9 cellular contexts compared by ENCODE assay signal in the genomic region with DNA sequence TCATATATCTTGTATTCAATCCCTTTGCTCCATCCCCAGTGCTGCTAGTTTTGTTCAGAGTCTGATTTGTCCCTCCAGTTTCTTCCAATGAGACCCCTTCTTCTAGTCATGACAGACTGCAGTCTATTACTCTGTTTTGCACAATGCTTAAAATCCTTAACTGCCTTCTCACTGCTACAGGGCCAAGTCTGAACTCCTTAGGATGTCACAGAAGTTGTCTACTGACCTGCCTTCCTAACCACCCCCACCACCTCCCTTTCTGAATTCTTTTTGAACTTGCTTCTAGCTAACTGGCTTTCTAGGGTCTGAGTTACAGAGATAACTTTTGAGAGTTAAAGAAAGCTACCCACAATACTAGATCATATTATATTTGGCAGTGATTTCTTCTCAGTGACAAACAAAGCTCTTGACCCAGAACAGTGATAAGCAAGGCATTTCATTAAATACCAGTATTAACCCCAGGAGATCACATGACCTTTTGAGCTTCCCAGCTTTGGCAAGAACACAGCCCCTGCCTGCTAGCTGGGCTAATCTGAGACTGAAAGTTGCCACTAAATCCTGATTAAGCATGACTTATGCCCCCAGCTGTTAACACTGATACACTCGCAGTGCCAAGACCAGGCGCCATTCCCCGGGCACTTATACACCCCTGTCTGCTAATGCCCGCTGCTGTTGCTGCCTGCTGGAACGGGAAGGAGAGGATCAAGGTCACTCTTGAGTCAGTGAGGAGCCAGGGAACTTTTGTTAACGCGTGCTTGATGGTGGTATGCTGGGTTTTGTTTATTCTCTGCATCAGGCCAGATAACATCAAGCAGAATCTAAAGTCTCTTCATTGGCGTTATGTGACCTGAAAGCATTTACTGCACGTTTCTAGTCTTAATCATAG. TPM values are rescaled to one million over a fixed set of nuclear protein-coding genes. Genes with fewer than 3 reads are reported as not detected.
DNase-seq lines count a peak whose midpoint lies in the region; ATAC-seq and TF ChIP-seq lines count a peak whose summit lies in the region.
"Had no signal": no experiment of that assay in that cellular context is flagged by ENCODE, and none has a peak within 500 bp of the region (broad histone marks: within the 10 kb centered on the region; RNA-seq: fewer than 3 reads in every experiment).

No MANE protein-coding gene starts in this region.

- POLR2A ChIA-PET in CD4-positive, alpha-beta T cell (lab: Charles Lee): no interaction called here

- CTCF ChIA-PET in CD4-positive, alpha-beta T cell (lab: Charles Lee): no interaction called here

- H3K4me3 ChIP-seq in ascending aorta (peak overlapping the region; percentile 42 to 70), right cardiac atrium (ENCODE audit: low read length) (peak overlapping the region; percentile 37)

- ATAC-seq in right cardiac atrium (peak; percentile 90 to 91), sciatic nerve (peak; percentile 51), HG02763 (IDR thresholded peaks at IDR 0.05; ENCODE audit: unreplicated experiment) (no peak), T-helper 17 cell (no peak)
- ATAC-seq in CD4-positive, alpha-beta T cell (ENCODE audit: poor library complexity): no peak

- no peaks in the 10 kb centered on the region for H3K9me3 ChIP-seq in ascending aorta
- no peaks in the 10 kb centered on the region for H3K9me3 ChIP-seq in right cardiac atrium (ENCODE audit: control insufficient read depth, low read length)
- H3K9me3 ChIP-seq in CD4-positive, alpha-beta T cell (ENCODE audit: control insufficient read depth, low read length): no peaks in the 10 kb centered on the region
- H3K9me3 ChIP-seq in T-helper 17 cell (ENCODE audit: control insufficient read depth, low read length, poor library complexity, severe bottlenecking): no peaks in the 10 kb centered on the region

- H3K9me3 Mint-ChIP-seq in CD4-positive, alpha-beta T cell: no peaks in the 10 kb centered on the region

- peak overlapping the region; percentile 83 to 87 for H3K27ac ChIP-seq in ascending aorta
- peak overlapping the region; percentile 82 for H3K27ac ChIP-seq in right cardiac atrium (ENCODE audit: low read length)
- no peak overlapping the region for H3K27ac ChIP-seq in CD4-positive, alpha-beta T cell (ENCODE audit: low read depth, low read length)

- no peaks in the 10 kb centered on the region for H3K4me1 Mint-ChIP-seq in CD4-positive, alpha-beta T cell (ENCODE audit: low read depth)
- H3K4me1 Mint-ChIP-seq in T-helper 17 cell: no peaks in the 10 kb centered on the region

- no peaks in the 10 kb centered on the region for H3K36me3 Mint-ChIP-seq in CD4-positive, alpha-beta T cell (ENCODE audit: low read depth)
- peaks cover 4% of the 10 kb centered on the region for H3K36me3 Mint-ChIP-seq in T-helper 17 cell (ENCODE audit: low read depth)

- no peak for TF ChIP-seq CTCF in ascending aorta (IDR thresholded peaks at IDR 0.05)
- TF ChIP-seq CTCF in CD4-positive, alpha-beta T cell (IDR thresholded peaks at IDR 0.05): no peak

- DNase-seq in HCEC 1CT (peak; percentile 60), ascending aorta (ENCODE audit: low spot score in 2 of 2) (peak in 1 of 2 donors; percentile 71), right cardiac atrium (peak; percentile 60 to 86 (median 83)), sciatic nerve (ENCODE audit: low spot score) (no peak), NCI-H510A treated with DMSO at 0.1 percent for 48 hours (lab: John Stamatoyannopoulos, UW) (no peak), T-helper 17 cell (no peak)
- no peak for DNase-seq in CD4-positive, alpha-beta T cell
- DNase-seq: central memory CD4-positive, alpha-beta T cell had no signal

- intact Hi-C loops in ascending aorta (cut with DNase I): loop anchor here (5.0 to 10.0 kb wide), 2 partner anchors 127 to 425 kb away; no protein-coding TSS in a partner anchor
- intact Hi-C loops in right cardiac atrium (cut with DNase I): loop anchor here in 1 of 4 donors (10.0 kb wide), 1 partner anchor 577 kb away; no protein-coding TSS in a partner anchor
- intact Hi-C loops in sciatic nerve (cut with DNase I): no loop called here
- intact Hi-C loops in CD4-positive, alpha-beta T cell (cut with DNase I, micrococcal nuclease): no loop called here

- WGBS in right cardiac atrium: 17% methylated on average over 9 of the region's 9 CpGs

- H3K27me3 ChIP-seq in ascending aorta (no peaks in the 10 kb centered on the region), right cardiac atrium (ENCODE audit: control insufficient read depth, insufficient read depth) (no peaks in the 10 kb centered on the region)
- peaks cover 16% of the 10 kb centered on the region for H3K27me3 ChIP-seq in CD4-positive, alpha-beta T cell (ENCODE audit: control insufficient read depth, insufficient read depth, low read length)

- no peaks in the 10 kb centered on the region for H3K36me3 ChIP-seq in ascending aorta

- no peak overlapping the region for H3K27ac Mint-ChIP-seq in CD4-positive, alpha-beta T cell
- H3K27ac Mint-ChIP-seq in T-helper 17 cell: no peak overlapping the region

- no peak overlapping the region for H3K4me3 Mint-ChIP-seq in CD4-positive, alpha-beta T cell
- no peak overlapping the region for H3K4me3 Mint-ChIP-seq in T-helper 17 cell

- peaks cover 39% of the 10 kb centered on the region for H3K27me3 Mint-ChIP-seq in CD4-positive, alpha-beta T cell
- peaks cover 51% of the 10 kb centered on the region for H3K27me3 Mint-ChIP-seq in T-helper 17 cell

- H3K4me1 ChIP-seq in ascending aorta: peaks cover 0 to 16% of the 10 kb centered on the region in 2 donors
- H3K4me1 ChIP-seq in right cardiac atrium (ENCODE audit: control insufficient read depth, insufficient read depth, low read length): no peaks in the 10 kb centered on the region

RNA-seq across cellular contexts. Expression of a gene that starts 36.4 kb away (rescaled TPM):
- total RNA-seq in ascending aorta (12.3 TPM), right cardiac atrium (1 to 10 TPM; 2.2 to 5.0 (median 4.0) TPM), sciatic nerve (61.8 TPM), T-helper 17 cell (not detected)
- 1.2 TPM for polyA plus RNA-seq in right cardiac atrium
- total RNA-seq in CD4-positive, alpha-beta T cell: not detected

Comparison
In these comparisons a context has a peak if more than half of its experiments do, and no peak if none do; other contexts are left out.
1. DNase-seq: peak in HCEC 1CT (single experiment) and right cardiac atrium (3 of 3); none in sciatic nerve (single experiment), NCI-H510A treated with DMSO at 0.1 percent for 48 hours (single experiment), CD4-positive, alpha-beta T cell (0 of 10) and T-helper 17 cell (0 of 3).
2. ATAC-seq: peak in right cardiac atrium (2 of 2) and sciatic nerve (single experiment); none in HG02763 (single experiment), CD4-positive, alpha-beta T cell (single experiment) and T-helper 17 cell (single experiment).